In genomic region chr3:97340940-97341339, GRCh38 we compare ENCODE assay signal across 17 cellular contexts.
DNase-seq lines count a peak whose midpoint lies in the region; ATAC-seq lines count a peak whose summit lies in the region.
"Had no signal": no experiment of that assay in that cellular context is flagged by ENCODE, and none has a peak within 500 bp of the region (broad histone marks: within the 10 kb centered on the region; RNA-seq: fewer than 3 reads in every experiment).

No MANE protein-coding gene starts in this region.

- peak; percentile 48 for DNase-seq in NCI-H2029 (lab: John Stamatoyannopoulos, UW)
- no peak for DNase-seq in NCI-H2029 treated with DMSO at 0.1 percent for 48 hours (lab: John Stamatoyannopoulos, UW)
- DNase-seq in NT2/D1 (ENCODE audit: low read depth, low spot score) = peak; percentile 40
- DNase-seq in iPS DF 19.7 (ENCODE audit: low read depth, low spot score) = peak; percentile 40
- DNase-seq in mesendoderm = peak; percentile 19
- no peak for DNase-seq in AG20443 (ENCODE audit: low spot score)
- no peak for DNase-seq in hippocampal formation (lab: John Stamatoyannopoulos, UW)
- DNase-seq: Calu3; CD4-positive, alpha-beta memory T cell; DMS79 treated with DMSO at 0.1 percent for 48 hours; HCEC 1CT; IMR-90 had no signal

- no peaks in the 10 kb centered on the region for H3K79me1 ChIP-seq in mesendoderm (ENCODE audit: low read length)

- no peak overlapping the region for H3K4me2 ChIP-seq in mesendoderm (ENCODE audit: low read length)
- H3K4me2 ChIP-seq: A549, BLaER1 had no signal

- H3K79me2 ChIP-seq in mesendoderm (ENCODE audit: control insufficient read depth, insufficient read depth, low read length) = no peaks in the 10 kb centered on the region

- no peak overlapping the region for H2BK120ac ChIP-seq in mesendoderm (ENCODE audit: low read depth, low read length)

- no peaks in the 10 kb centered on the region for H3K36me3 ChIP-seq in NT2/D1 (ENCODE audit: insufficient read depth, insufficient read length, low read length)
- no peaks in the 10 kb centered on the region for H3K36me3 ChIP-seq in mesendoderm (ENCODE audit: control insufficient read depth, insufficient read depth, low read length)
- H3K36me3 ChIP-seq: BLaER1 had no signal

- no peak overlapping the region for H2AK5ac ChIP-seq in mesendoderm (ENCODE audit: low read length)

- H3K4me1 ChIP-seq in NT2/D1 (ENCODE audit: insufficient read depth, insufficient read length) (no peaks in the 10 kb centered on the region), mesendoderm (ENCODE audit: control insufficient read depth, low read depth, low read length) (no peaks in the 10 kb centered on the region)
- H3K4me1 ChIP-seq: A549, BLaER1 had no signal

- no peak overlapping the region for H4K8ac ChIP-seq in mesendoderm (ENCODE audit: low read depth, low read length)

- no peak overlapping the region for H3K4me3 ChIP-seq in NT2/D1 (ENCODE audit: insufficient read length, low read depth)
- H3K4me3 ChIP-seq in mesendoderm (ENCODE audit: low read length) = no peak overlapping the region
- H3K4me3 ChIP-seq: A549, BLaER1, K562 had no signal

- H3K56ac ChIP-seq in mesendoderm (ENCODE audit: low read length) = no peak overlapping the region

- no peak overlapping the region for H3K18ac ChIP-seq in mesendoderm (ENCODE audit: low read length)

- H3K4ac ChIP-seq in mesendoderm (ENCODE audit: low read depth, low read length) = no peak overlapping the region

- no peak overlapping the region for H3K23ac ChIP-seq in mesendoderm (ENCODE audit: low read length)

- no peak overlapping the region for H2BK5ac ChIP-seq in mesendoderm (ENCODE audit: low read length)

- no peak overlapping the region for H2BK15ac ChIP-seq in mesendoderm (replicated peaks; ENCODE audit: low read depth)

- H4K5ac ChIP-seq in mesendoderm (ENCODE audit: low read length) = no peak overlapping the region

- H3K9me3 ChIP-seq in NT2/D1 (ENCODE audit: insufficient read depth, low read length) = peaks cover 6% of the 10 kb centered on the region
- H3K9me3 ChIP-seq: A549, BLaER1 had no signal

- no CpG with 5 or more reads among the region's 2 CpGs for WGBS in mesendoderm (ENCODE audit: extremely low coverage, insufficient coverage, low lambda C conversion rate)

- ATAC-seq in HG02610 (IDR thresholded peaks at IDR 0.05; ENCODE audit: unreplicated experiment) = no peak
- ATAC-seq: A549, K562 had no signal

- no peak overlapping the region for H3K27ac ChIP-seq in mesendoderm (ENCODE audit: low read depth, low read length)
- H3K27ac ChIP-seq: 22Rv1, A549, BLaER1 had no signal

- H3K27me3 ChIP-seq in NT2/D1 (ENCODE audit: insufficient read depth, insufficient read length) = no peaks in the 10 kb centered on the region
- H3K27me3 ChIP-seq in mesendoderm (ENCODE audit: insufficient read depth, low read length, poor library complexity) = no peaks in the 10 kb centered on the region
- H3K27me3 ChIP-seq: BLaER1 had no signal

- H3K9ac ChIP-seq in NT2/D1 (ENCODE audit: insufficient read length, low read depth) = no peak overlapping the region
- no peak overlapping the region for H3K9ac ChIP-seq in mesendoderm (ENCODE audit: low read length)
- H3K9ac ChIP-seq: BLaER1 had no signal

Comparison
In these comparisons a context has a peak if more than half of its experiments do, and no peak if none do; other contexts are left out.
1. DNase-seq: peak in NCI-H2029 (single experiment), NT2/D1 (single experiment), iPS DF 19.7 (single experiment) and mesendoderm (single experiment); none in NCI-H2029 treated with DMSO at 0.1 percent for 48 hours (single experiment), AG20443 (single experiment) and hippocampal formation (0 of 2).